In genomic region chr4:127788517-127788916, GRCh38 we compare ENCODE assay signal across 10 cellular contexts. TPM values are rescaled to one million over a fixed set of nuclear protein-coding genes. Genes with fewer than 3 reads are reported as not detected.
A peak's percentile ranks its signal among the peaks of the same experiment; 100 is the strongest.
DNase-seq lines count a peak whose midpoint lies in the region; ATAC-seq and TF ChIP-seq lines count a peak whose summit lies in the region.
"Had no signal": no experiment of that assay in that cellular context is flagged by ENCODE, and none has a peak within 500 bp of the region (broad histone marks: within the 10 kb centered on the region; RNA-seq: fewer than 3 reads in every experiment).

No MANE protein-coding gene starts in this region.

- no peaks in the 10 kb centered on the region for H3K9me3 ChIP-seq in WERI-Rb-1 (ENCODE audit: severe bottlenecking)
- H3K9me3 ChIP-seq in vagina: no peaks in the 10 kb centered on the region

- ATAC-seq in HG03139 (IDR thresholded peaks at IDR 0.05; ENCODE audit: unreplicated experiment) (peak; percentile 48), GM19324 (IDR thresholded peaks at IDR 0.05; ENCODE audit: low FRiP score, unreplicated experiment) (no peak)

- intact Hi-C loops in vagina (cut with DNase I): no loop called here

- peaks cover 3% of the 10 kb centered on the region for H3K4me1 Mint-ChIP-seq in progenitor cell of endocrine pancreas (ENCODE audit: low read depth)
- H3K4me1 Mint-ChIP-seq: activated CD4-positive, alpha-beta memory T cell treated with anti-CD3 and anti-CD28 coated beads, Interleukin-2, amount 10 ng/mL, durations not matched to agents 7 days and 5 days had no signal

- no peak for TF ChIP-seq POLR2A in vagina (IDR thresholded peaks at IDR 0.05)

- H3K27me3 Mint-ChIP-seq in progenitor cell of endocrine pancreas: peaks cover 15% of the 10 kb centered on the region

- H3K4me1 ChIP-seq in vagina: no peaks in the 10 kb centered on the region

- H3K9me3 Mint-ChIP-seq in progenitor cell of endocrine pancreas (ENCODE audit: low read depth): no peaks in the 10 kb centered on the region
- H3K9me3 Mint-ChIP-seq: activated CD4-positive, alpha-beta memory T cell treated with anti-CD3 and anti-CD28 coated beads, Interleukin-2, amount 10 ng/mL, durations not matched to agents 7 days and 5 days had no signal

- DNase-seq in NOMO-1 treated with DMSO at 0.1 percent for 48 hours (lab: John Stamatoyannopoulos, UW; ENCODE audit: unreplicated experiment) (peak; percentile 13), NOMO-1 treated with dmso at 0.1 percent for 144 hours (lab: John Stamatoyannopoulos, UW; ENCODE audit: unreplicated experiment) (no peak), WERI-Rb-1 (no peak), progenitor cell of endocrine pancreas (ENCODE audit: low spot score, unreplicated experiment) (no peak), vagina (ENCODE audit: extremely low spot score in 2 of 2) (no peak), NCI-H1092 treated with DMSO at 0.1 percent for 48 hours (lab: John Stamatoyannopoulos, UW) (no peak)
- DNase-seq: activated CD4-positive, alpha-beta memory T cell treated with anti-CD3 and anti-CD28 coated beads, Interleukin-2, amount 10 ng/mL, durations not matched to agents 7 days and 5 days; retina had no signal

- TF ChIP-seq CTCF in WERI-Rb-1 (IDR thresholded peaks at IDR 0.05; ENCODE audit: low read depth, low read length) (peak; percentile 55), progenitor cell of endocrine pancreas (IDR thresholded peaks at IDR 0.05; ENCODE audit: unreplicated experiment) (peak; percentile 12), vagina (IDR thresholded peaks at IDR 0.05) (no peak)

- H3K36me3 ChIP-seq in WERI-Rb-1: peaks cover 8% of the 10 kb centered on the region
- H3K36me3 ChIP-seq in vagina: no peaks in the 10 kb centered on the region

- no peak overlapping the region for H3K27ac ChIP-seq in WERI-Rb-1
- no peak overlapping the region for H3K27ac ChIP-seq in vagina

- H3K4me3 ChIP-seq in WERI-Rb-1 (ENCODE audit: low read depth, low read length) (no peak overlapping the region), vagina (no peak overlapping the region)

- no peaks in the 10 kb centered on the region for H3K36me3 Mint-ChIP-seq in progenitor cell of endocrine pancreas (ENCODE audit: insufficient read depth)

- no peak overlapping the region for H3K4me3 Mint-ChIP-seq in progenitor cell of endocrine pancreas (ENCODE audit: low read depth)
- H3K4me3 Mint-ChIP-seq: activated CD4-positive, alpha-beta memory T cell treated with anti-CD3 and anti-CD28 coated beads, Interleukin-2, amount 10 ng/mL, durations not matched to agents 7 days and 5 days had no signal

- H3K27ac Mint-ChIP-seq in progenitor cell of endocrine pancreas: no peak overlapping the region
- H3K27ac Mint-ChIP-seq: activated CD4-positive, alpha-beta memory T cell treated with anti-CD3 and anti-CD28 coated beads, Interleukin-2, amount 10 ng/mL, durations not matched to agents 7 days and 5 days had no signal

- H3K27me3 ChIP-seq in WERI-Rb-1 (ENCODE audit: insufficient read depth, low read depth, severe bottlenecking) (no peaks in the 10 kb centered on the region), vagina (no peaks in the 10 kb centered on the region)

RNA-seq across cellular contexts. Expression of gene HSPA4L, which starts 6.4 kb away (rescaled TPM):
- 3.5 and 4.8 TPM in 2 replicates for total RNA-seq in progenitor cell of endocrine pancreas
- total RNA-seq in vagina: 14.2 TPM

RNA-seq across cellular contexts. Expression of gene SLC25A31, which starts 58.3 kb away (rescaled TPM):
- not detected in 2 replicates for total RNA-seq in progenitor cell of endocrine pancreas
- not detected for total RNA-seq in vagina
- total RNA-seq: activated CD4-positive, alpha-beta memory T cell treated with anti-CD3 and anti-CD28 coated beads, Interleukin-2, amount 10 ng/mL, durations not matched to agents 7 days and 5 days had no signal

Comparison
In these comparisons a context has a peak if more than half of its experiments do, and no peak if none do; other contexts are left out.
1. CTCF ChIP-seq: peak in WERI-Rb-1 (single experiment) and progenitor cell of endocrine pancreas (single experiment); none in vagina (0 of 3).